Comparison of ENCODE assay signal across 14 cellular contexts in the genomic region with DNA sequence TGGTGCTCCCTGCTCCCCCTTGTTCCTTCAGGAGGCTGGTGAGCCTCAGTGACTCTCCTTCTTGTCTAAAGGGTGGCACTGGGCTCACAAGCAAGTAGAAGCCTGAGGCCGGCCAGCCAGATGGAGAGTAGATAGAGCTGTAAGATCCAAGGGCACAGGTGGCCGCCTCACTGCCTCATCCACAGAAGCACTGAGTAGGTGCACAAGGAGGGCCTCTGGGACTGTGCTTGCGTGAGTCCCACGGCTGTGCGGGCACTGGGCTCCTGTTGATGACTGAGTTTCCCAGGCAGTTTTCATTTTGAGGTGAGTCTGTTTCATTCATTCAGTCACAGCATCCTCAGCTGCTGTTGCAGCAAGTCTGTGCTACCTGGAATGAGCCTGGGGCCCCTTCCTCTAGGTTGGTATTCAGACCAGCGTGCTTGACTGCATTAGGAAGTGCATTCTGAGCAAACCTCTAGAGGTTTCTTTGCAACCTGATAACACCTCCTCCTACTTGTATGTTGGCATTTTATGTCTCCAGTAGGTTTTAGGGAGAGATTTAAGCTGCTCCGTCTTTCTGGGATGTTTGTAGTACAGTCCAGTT.
DNase-seq lines count a peak whose midpoint lies in the region; ATAC-seq, FAIRE-seq and TF ChIP-seq lines count a peak whose summit lies in the region.
"Had no signal": no experiment of that assay in that cellular context is flagged by ENCODE, and none has a peak within 500 bp of the region (broad histone marks: within the 10 kb centered on the region; RNA-seq: fewer than 3 reads in every experiment).

No MANE protein-coding gene starts in this region.

- H3K4me1 ChIP-seq in CD4-positive, CD25-positive, alpha-beta regulatory T cell (ENCODE audit: control insufficient read depth, insufficient read depth, low read length, poor library complexity, severe bottlenecking): no peaks in the 10 kb centered on the region
- H3K4me1 ChIP-seq in kidney (ENCODE audit: control insufficient read depth in 1 of 2, insufficient read depth in 1 of 2, low read depth in 1 of 2, low read length in 2 of 2) (no peaks in the 10 kb centered on the region), trophoblast cell (ENCODE audit: control insufficient read depth in 1 of 2, insufficient read depth in 2 of 2, low read length in 2 of 2) (no peaks in the 10 kb centered on the region)

- H3K4me2 ChIP-seq in trophoblast cell (ENCODE audit: low read length): no peak overlapping the region

- H3K23ac ChIP-seq in trophoblast cell (ENCODE audit: low read length): no peak overlapping the region

- H3K4me3 Mint-ChIP-seq in CD4-positive, CD25-positive, alpha-beta regulatory T cell: no peak overlapping the region
- no peak overlapping the region for H3K4me3 Mint-ChIP-seq in T-helper 17 cell
- H3K4me3 Mint-ChIP-seq in activated CD4-positive, alpha-beta T cell treated with anti-CD3 and anti-CD28 coated beads, Interleukin-2, amount 10 ng/mL, durations not matched to agents 7 days and 5 days: no peak overlapping the region
- H3K4me3 Mint-ChIP-seq: IgD-negative memory B cell had no signal

- H2AK5ac ChIP-seq in trophoblast cell (ENCODE audit: low read length): no peak overlapping the region

- no peak overlapping the region for H3K27ac ChIP-seq in CD4-positive, CD25-positive, alpha-beta regulatory T cell (ENCODE audit: insufficient read depth, low read length, poor library complexity, severe bottlenecking)
- H3K27ac ChIP-seq in kidney (ENCODE audit: low read depth in 2 of 2, low read length in 2 of 2): no peak overlapping the region
- no peak overlapping the region for H3K27ac ChIP-seq in trophoblast cell (ENCODE audit: low read depth, low read length)

- no peak overlapping the region for H2BK12ac ChIP-seq in trophoblast cell (ENCODE audit: low read length)

- H3K4me3 ChIP-seq in CD4-positive, CD25-positive, alpha-beta regulatory T cell (ENCODE audit: low read depth, low read length): no peak overlapping the region
- H3K4me3 ChIP-seq in kidney (ENCODE audit: low read length in 2 of 2): no peak overlapping the region
- H3K4me3 ChIP-seq in trophoblast cell (ENCODE audit: low read depth, low read length): no peak overlapping the region

- no peak overlapping the region for H3K18ac ChIP-seq in trophoblast cell (ENCODE audit: low read length)

- no peaks in the 10 kb centered on the region for H3K79me2 ChIP-seq in trophoblast cell (ENCODE audit: control insufficient read depth, insufficient read depth, low read length, poor library complexity)

- H3K79me1 ChIP-seq in trophoblast cell (ENCODE audit: low read length): no peaks in the 10 kb centered on the region

- no peak for FAIRE-seq in kidney (lab: Jason Lieb, UNC)

- no peak overlapping the region for H4K91ac ChIP-seq in trophoblast cell (ENCODE audit: low read depth, low read length)

- POLR2A ChIA-PET in activated CD4-positive, alpha-beta T cell treated with anti-CD3 and anti-CD28 coated beads, Interleukin-2, amount 10 ng/mL, durations not matched to agents 7 days and 5 days (lab: Charles Lee): no interaction called here

- DNase-seq in CD4-positive, CD25-positive, alpha-beta regulatory T cell: no peak
- DNase-seq in T-helper 17 cell (no peak), kidney (peak; percentile 55), trophoblast cell (peak; percentile 80 to 89), glomerular visceral epithelial cell (ENCODE audit: extremely low spot score) (no peak), NCI-H1092 (lab: John Stamatoyannopoulos, UW) (no peak)
- no peak for DNase-seq in activated CD4-positive, alpha-beta T cell treated with anti-CD3 and anti-CD28 coated beads, Interleukin-2, amount 10 ng/mL, durations not matched to agents 7 days and 5 days
- DNase-seq: HCEC 1CT, NCI-H1105 treated with DMSO at 0.1 percent for 48 hours, NCI-H187, NCI-H446, NCI-H69, SHP77 had no signal

- intact Hi-C loops in kidney (cut with DNase I): no loop called here

- no peak for TF ChIP-seq CTCF in kidney (IDR thresholded peaks at IDR 0.05; ENCODE audit: borderline replicate concordance, extremely low read depth, insufficient read depth)

- no peak overlapping the region for H3K4ac ChIP-seq in trophoblast cell (ENCODE audit: low read depth, low read length)

- whole genome bisulfite sequencing in trophoblast cell (ENCODE audit: extremely low coverage, insufficient coverage, insufficient read length): no CpG with 5 or more reads among the region's 7 CpGs

- no peak for ATAC-seq in CD4-positive, CD25-positive, alpha-beta regulatory T cell (ENCODE audit: low read depth in 2 of 2)
- no peak for ATAC-seq in T-helper 17 cell

- H3K27me3 ChIP-seq in CD4-positive, CD25-positive, alpha-beta regulatory T cell (ENCODE audit: control insufficient read depth, insufficient read depth, low read length): no peaks in the 10 kb centered on the region
- no peaks in the 10 kb centered on the region for H3K27me3 ChIP-seq in trophoblast cell (ENCODE audit: insufficient read depth, low read length)

- H2BK5ac ChIP-seq in trophoblast cell (ENCODE audit: low read depth, low read length, poor library complexity): no peak overlapping the region

- no peak overlapping the region for H4K12ac ChIP-seq in trophoblast cell (ENCODE audit: low read depth, low read length)

- CTCF ChIA-PET in activated CD4-positive, alpha-beta T cell treated with anti-CD3 and anti-CD28 coated beads, Interleukin-2, amount 10 ng/mL, durations not matched to agents 7 days and 5 days (lab: Charles Lee): no interaction called here

- peak overlapping the region in 2 of 3 donors; percentile 55 to 80 for H3K27ac Mint-ChIP-seq in CD4-positive, CD25-positive, alpha-beta regulatory T cell
- H3K27ac Mint-ChIP-seq in T-helper 17 cell: peak overlapping the region; percentile 49
- no peak overlapping the region for H3K27ac Mint-ChIP-seq in activated CD4-positive, alpha-beta T cell treated with anti-CD3 and anti-CD28 coated beads, Interleukin-2, amount 10 ng/mL, durations not matched to agents 7 days and 5 days

- H4K8ac ChIP-seq in trophoblast cell (ENCODE audit: low read depth, low read length): no peak overlapping the region

- H3K36me3 Mint-ChIP-seq in CD4-positive, CD25-positive, alpha-beta regulatory T cell: peaks cover 51% of the 10 kb centered on the region
- H3K36me3 Mint-ChIP-seq in T-helper 17 cell (ENCODE audit: low read depth): peaks cover 7% of the 10 kb centered on the region
- peaks cover 5% of the 10 kb centered on the region for H3K36me3 Mint-ChIP-seq in activated CD4-positive, alpha-beta T cell treated with anti-CD3 and anti-CD28 coated beads, Interleukin-2, amount 10 ng/mL, durations not matched to agents 7 days and 5 days (ENCODE audit: low read depth)

- H3K9me3 Mint-ChIP-seq in CD4-positive, CD25-positive, alpha-beta regulatory T cell: no peaks in the 10 kb centered on the region
- no peaks in the 10 kb centered on the region for H3K9me3 Mint-ChIP-seq in activated CD4-positive, alpha-beta T cell treated with anti-CD3 and anti-CD28 coated beads, Interleukin-2, amount 10 ng/mL, durations not matched to agents 7 days and 5 days

- H3K14ac ChIP-seq in trophoblast cell (ENCODE audit: low read length): no peak overlapping the region

- H3K4me1 Mint-ChIP-seq in CD4-positive, CD25-positive, alpha-beta regulatory T cell: peaks cover 14 to 28% (median 23%) of the 10 kb centered on the region in 4 donors
- H3K4me1 Mint-ChIP-seq in T-helper 17 cell: peaks cover 29% of the 10 kb centered on the region
- H3K4me1 Mint-ChIP-seq in activated CD4-positive, alpha-beta T cell treated with anti-CD3 and anti-CD28 coated beads, Interleukin-2, amount 10 ng/mL, durations not matched to agents 7 days and 5 days: peaks cover 10% of the 10 kb centered on the region

- no peak overlapping the region for H2BK120ac ChIP-seq in trophoblast cell (ENCODE audit: insufficient read depth, low read length, poor library complexity)

- H3K9ac ChIP-seq in kidney (ENCODE audit: low read length in 2 of 2) (no peak overlapping the region), trophoblast cell (ENCODE audit: low read length) (no peak overlapping the region)

- H2AFZ ChIP-seq in trophoblast cell (ENCODE audit: insufficient read depth, low read length, poor library complexity): no peak overlapping the region

- H3K36me3 ChIP-seq in CD4-positive, CD25-positive, alpha-beta regulatory T cell (ENCODE audit: control insufficient read depth, insufficient read depth, low read length): peaks cover 14% of the 10 kb centered on the region
- H3K36me3 ChIP-seq in kidney (ENCODE audit: control insufficient read depth in 1 of 2, insufficient read depth in 2 of 2, low read length in 2 of 2) (no peaks in the 10 kb centered on the region), trophoblast cell (ENCODE audit: control insufficient read depth in 1 of 2, insufficient read depth in 2 of 2, low read length in 2 of 2) (peaks cover 2 to 6% of the 10 kb centered on the region in 2 experiments)

- no peaks in the 10 kb centered on the region for H3K9me3 ChIP-seq in CD4-positive, CD25-positive, alpha-beta regulatory T cell (ENCODE audit: control insufficient read depth in 2 of 2, low read length in 2 of 2)
- no peaks in the 10 kb centered on the region for H3K9me3 ChIP-seq in T-helper 17 cell (ENCODE audit: control insufficient read depth, low read length, poor library complexity, severe bottlenecking)
- H3K9me3 ChIP-seq in kidney (ENCODE audit: control insufficient read depth in 1 of 2, low read length in 2 of 2): no peaks in the 10 kb centered on the region
- no peaks in the 10 kb centered on the region for H3K9me3 ChIP-seq in trophoblast cell (ENCODE audit: insufficient read depth, low read depth, low read length)

- H3K27me3 Mint-ChIP-seq in CD4-positive, CD25-positive, alpha-beta regulatory T cell: no peaks in the 10 kb centered on the region
- H3K27me3 Mint-ChIP-seq in T-helper 17 cell: no peaks in the 10 kb centered on the region
- H3K27me3 Mint-ChIP-seq in activated CD4-positive, alpha-beta T cell treated with anti-CD3 and anti-CD28 coated beads, Interleukin-2, amount 10 ng/mL, durations not matched to agents 7 days and 5 days: no peaks in the 10 kb centered on the region
- H3K27me3 Mint-ChIP-seq: IgD-negative memory B cell had no signal

Comparison
In these comparisons a context has a peak if more than half of its experiments do, and no peak if none do; other contexts are left out.
1. DNase-seq: peak in kidney (single experiment) and trophoblast cell (2 of 2); none in CD4-positive, CD25-positive, alpha-beta regulatory T cell (0 of 3), T-helper 17 cell (0 of 3), activated CD4-positive, alpha-beta T cell treated with anti-CD3 and anti-CD28 coated beads, Interleukin-2, amount 10 ng/mL, durations not matched to agents 7 days and 5 days (single experiment), glomerular visceral epithelial cell (single experiment) and NCI-H1092 (single experiment).